Comparison of ENCODE assay signal across 22 cellular contexts in the genomic region with DNA sequence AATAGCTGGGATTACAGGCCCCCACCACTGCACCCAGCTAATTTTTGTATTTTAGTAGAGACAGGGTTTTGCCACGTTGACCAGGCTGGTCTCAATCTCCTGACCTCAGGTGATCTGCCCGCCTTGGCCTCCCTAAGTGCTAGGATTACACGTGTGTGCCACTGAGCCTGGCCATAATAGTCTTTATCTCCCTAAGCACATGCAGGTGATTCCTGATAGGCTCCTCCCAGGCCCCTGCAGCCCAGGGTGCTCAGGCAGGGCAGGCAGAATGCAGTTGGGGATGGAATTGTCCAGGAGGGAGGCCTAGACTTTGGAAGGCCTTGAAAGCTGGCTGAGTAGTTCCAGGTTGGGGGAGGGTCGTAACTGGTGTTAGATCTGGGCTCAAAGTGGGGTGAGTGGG. TPM values are rescaled to one million over a fixed set of nuclear protein-coding genes. Genes with fewer than 3 reads are reported as not detected.
DNase-seq lines count a peak whose midpoint lies in the region; ATAC-seq and TF ChIP-seq lines count a peak whose summit lies in the region.
"Had no signal": no experiment of that assay in that cellular context is flagged by ENCODE, and none has a peak within 500 bp of the region (broad histone marks: within the 10 kb centered on the region; RNA-seq: fewer than 3 reads in every experiment).

No MANE protein-coding gene starts in this region.

- no peak overlapping the region for H3K4me3 Mint-ChIP-seq in activated CD8-positive, alpha-beta T cell treated with anti-CD3 and anti-CD28 coated beads for 36 hours
- no peak overlapping the region for H3K4me3 Mint-ChIP-seq in activated CD8-positive, alpha-beta T cell treated with anti-CD3 and anti-CD28 coated beads, Interleukin-2, amount 10 ng/mL, durations not matched to agents 7 days and 5 days
- H3K4me3 Mint-ChIP-seq in HFFc6 (no peak overlapping the region), WTC11 (no peak overlapping the region)
- H3K4me3 Mint-ChIP-seq in naive thymus-derived CD4-positive, alpha-beta T cell, result no peak overlapping the region

- H3K27me3 Mint-ChIP-seq in activated CD8-positive, alpha-beta T cell treated with anti-CD3 and anti-CD28 coated beads for 36 hours, result no peaks in the 10 kb centered on the region
- H3K27me3 Mint-ChIP-seq in activated CD8-positive, alpha-beta T cell treated with anti-CD3 and anti-CD28 coated beads, Interleukin-2, amount 10 ng/mL, durations not matched to agents 7 days and 5 days (ENCODE audit: low read depth), result no peaks in the 10 kb centered on the region
- no peaks in the 10 kb centered on the region; the same call in 1 of the 2 replicates for H3K27me3 Mint-ChIP-seq in HFFc6 (ENCODE audit: insufficient read depth)
- no peaks in the 10 kb centered on the region for H3K27me3 Mint-ChIP-seq in naive thymus-derived CD4-positive, alpha-beta T cell
- no peaks in the 10 kb centered on the region for H3K27me3 Mint-ChIP-seq in WTC11 (ENCODE audit: low read depth)

- no peak for ATAC-seq in activated CD8-positive, alpha-beta T cell treated with anti-CD3 and anti-CD28 coated beads for 36 hours
- no peak for ATAC-seq in activated CD8-positive, alpha-beta T cell treated with anti-CD3 and anti-CD28 coated beads, Interleukin-2, amount 10 ng/mL, durations not matched to agents 7 days and 5 days
- ATAC-seq in naive thymus-derived CD4-positive, alpha-beta T cell, result no peak
- ATAC-seq in WTC11, result no peak
- ATAC-seq: activated CD4-positive, CD25-positive, alpha-beta regulatory T cell treated with anti-CD3 and anti-CD28 coated beads, Interleukin-2, amount 50 U/mL, for 24 hours; heart right ventricle had no signal

- peak overlapping the region; percentile 12 for H3K27ac Mint-ChIP-seq in activated CD8-positive, alpha-beta T cell treated with anti-CD3 and anti-CD28 coated beads for 36 hours
- no peak overlapping the region for H3K27ac Mint-ChIP-seq in activated CD8-positive, alpha-beta T cell treated with anti-CD3 and anti-CD28 coated beads, Interleukin-2, amount 10 ng/mL, durations not matched to agents 7 days and 5 days
- H3K27ac Mint-ChIP-seq in HFFc6, result peak overlapping the region; percentile 63; the same call in 1 of the 2 replicates
- H3K27ac Mint-ChIP-seq in naive thymus-derived CD4-positive, alpha-beta T cell, result peak overlapping the region in 5 of 9 donors; percentile 25 to 68 (median 33)
- H3K27ac Mint-ChIP-seq in WTC11, result no peak overlapping the region

- no peak for DNase-seq in activated CD8-positive, alpha-beta T cell treated with anti-CD3 and anti-CD28 coated beads for 36 hours
- DNase-seq in activated CD8-positive, alpha-beta T cell treated with anti-CD3 and anti-CD28 coated beads, Interleukin-2, amount 10 ng/mL, durations not matched to agents 7 days and 5 days, result no peak
- DNase-seq in HFFc6, result no peak
- no peak for DNase-seq in naive thymus-derived CD4-positive, alpha-beta T cell
- no peak for DNase-seq in WTC11 (ENCODE audit: low spot score)
- DNase-seq in NCI-H2029 treated with DMSO at 0.1 percent for 48 hours (lab: John Stamatoyannopoulos, UW), result no peak
- DNase-seq: activated naive CD4-positive, alpha-beta T cell; AML-193; effector CD8-positive, alpha-beta T cell; foreskin fibroblast; GF-D8; GOT3; heart right ventricle; KG1; NCI-H1436 treated with DMSO at 0.1 percent for 48 hours; NCI-H510A; NK-92 treated with Interleukin-12 subunit alpha and Interleukin-12 subunit beta, amount 100 ng/mL, for 24 hours; PC-9; SHP77 treated with DMSO at 0.1 percent for 48 hours; upper lobe of left lung had no signal

- CTCF ChIA-PET in activated CD8-positive, alpha-beta T cell treated with anti-CD3 and anti-CD28 coated beads for 36 hours (lab: Charles Lee), result interaction anchor here (0.6 to 1.9 kb wide), 4 partner anchors 9 to 16 kb away, joined by 3 to 6 read pairs (median 4); no protein-coding TSS in a partner anchor
- CTCF ChIA-PET in activated CD8-positive, alpha-beta T cell treated with anti-CD3 and anti-CD28 coated beads, Interleukin-2, amount 10 ng/mL, durations not matched to agents 7 days and 5 days (lab: Charles Lee), result interaction anchor here (1.2 kb wide), 1 partner anchor 68 kb away, joined by 3 read pairs; no protein-coding TSS in a partner anchor
- CTCF ChIA-PET in naive thymus-derived CD4-positive, alpha-beta T cell (lab: Charles Lee), result interaction anchor here (1.1 to 1.6 kb wide), 3 partner anchors 13 to 93 kb away, joined by 3 to 6 read pairs (median 5); no protein-coding TSS in a partner anchor
- CTCF ChIA-PET in WTC11 (lab: Charles Lee), result no interaction called here

- intact Hi-C loops in activated CD8-positive, alpha-beta T cell treated with anti-CD3 and anti-CD28 coated beads for 36 hours (cut with micrococcal nuclease), result no loop called here
- intact Hi-C loops in naive thymus-derived CD4-positive, alpha-beta T cell (cut with micrococcal nuclease), result no loop called here

- peaks cover 8 to 95% (median 19%) of the 10 kb centered on the region in 3 experiments for H3K36me3 ChIP-seq in naive thymus-derived CD4-positive, alpha-beta T cell (ENCODE audit: control insufficient read depth in 2 of 3, insufficient read depth in 3 of 3, low read length in 3 of 3)

- H3K4me3 ChIP-seq in naive thymus-derived CD4-positive, alpha-beta T cell (ENCODE audit: low read length), result no peak overlapping the region
- H3K4me3 ChIP-seq: heart right ventricle, PC-9, upper lobe of left lung had no signal

- H3K4me1 ChIP-seq in naive thymus-derived CD4-positive, alpha-beta T cell (ENCODE audit: control insufficient read depth in 2 of 2, insufficient read depth in 2 of 2, low read length in 2 of 2), result no peaks in the 10 kb centered on the region
- H3K4me1 ChIP-seq: upper lobe of left lung had no signal

- no peaks in the 10 kb centered on the region for H3K9me3 Mint-ChIP-seq in activated CD8-positive, alpha-beta T cell treated with anti-CD3 and anti-CD28 coated beads for 36 hours
- no peaks in the 10 kb centered on the region for H3K9me3 Mint-ChIP-seq in activated CD8-positive, alpha-beta T cell treated with anti-CD3 and anti-CD28 coated beads, Interleukin-2, amount 10 ng/mL, durations not matched to agents 7 days and 5 days (ENCODE audit: insufficient read depth)
- H3K9me3 Mint-ChIP-seq in HFFc6 (no peaks in the 10 kb centered on the region), WTC11 (no peaks in the 10 kb centered on the region)
- H3K9me3 Mint-ChIP-seq in naive thymus-derived CD4-positive, alpha-beta T cell, result no peaks in the 10 kb centered on the region

- H3K27me3 ChIP-seq in naive thymus-derived CD4-positive, alpha-beta T cell (ENCODE audit: control insufficient read depth in 2 of 2, insufficient read depth in 2 of 2, low read length in 2 of 2), result no peaks in the 10 kb centered on the region
- H3K27me3 ChIP-seq: heart right ventricle, neutrophil, upper lobe of left lung had no signal

- no peak for TF ChIP-seq CTCF in activated CD8-positive, alpha-beta T cell treated with anti-CD3 and anti-CD28 coated beads for 36 hours (IDR thresholded peaks at IDR 0.05)
- TF ChIP-seq CTCF in HFFc6 (IDR thresholded peaks at IDR 0.05), result no peak
- TF ChIP-seq CTCF in WTC11 (IDR thresholded peaks at IDR 0.05), result no peak

- POLR2A ChIA-PET in activated CD8-positive, alpha-beta T cell treated with anti-CD3 and anti-CD28 coated beads for 36 hours (lab: Charles Lee), result interaction anchor here (0.8 to 17.2 kb wide), 2 partner anchors 8 to 11 kb away, joined by 4 to 195 read pairs; a partner anchor contains a TSS
- POLR2A ChIA-PET in activated CD8-positive, alpha-beta T cell treated with anti-CD3 and anti-CD28 coated beads, Interleukin-2, amount 10 ng/mL, durations not matched to agents 7 days and 5 days (lab: Charles Lee), result interaction anchor here (1.1 to 1.2 kb wide), 2 partner anchors 10 to 51 kb away, joined by 3 read pairs; no protein-coding TSS in a partner anchor
- POLR2A ChIA-PET in naive thymus-derived CD4-positive, alpha-beta T cell (lab: Charles Lee), result interaction anchor here (1.5 kb wide), 1 partner anchor 13 kb away, joined by 4 read pairs; no protein-coding TSS in a partner anchor
- POLR2A ChIA-PET in WTC11 (lab: Charles Lee), result no interaction called here

- no peak overlapping the region for H3K27ac ChIP-seq in naive thymus-derived CD4-positive, alpha-beta T cell (ENCODE audit: low read depth, low read length)
- H3K27ac ChIP-seq: heart right ventricle, PC-9, upper lobe of left lung had no signal

- H3K9me3 ChIP-seq in naive thymus-derived CD4-positive, alpha-beta T cell (ENCODE audit: control insufficient read depth in 2 of 3, low read length in 3 of 3), result no peaks in the 10 kb centered on the region
- H3K9me3 ChIP-seq: heart right ventricle, neutrophil, upper lobe of left lung had no signal

- H3K36me3 Mint-ChIP-seq in activated CD8-positive, alpha-beta T cell treated with anti-CD3 and anti-CD28 coated beads for 36 hours (ENCODE audit: low read depth), result peaks cover 50% of the 10 kb centered on the region
- H3K36me3 Mint-ChIP-seq in activated CD8-positive, alpha-beta T cell treated with anti-CD3 and anti-CD28 coated beads, Interleukin-2, amount 10 ng/mL, durations not matched to agents 7 days and 5 days (ENCODE audit: low read depth), result peaks cover 70% of the 10 kb centered on the region
- H3K36me3 Mint-ChIP-seq in HFFc6 (ENCODE audit: low read depth), result peaks cover 23% of the 10 kb centered on the region
- peaks cover 3 to 37% (median 15%) of the 10 kb centered on the region in 5 donors for H3K36me3 Mint-ChIP-seq in naive thymus-derived CD4-positive, alpha-beta T cell
- peaks cover 56% of the 10 kb centered on the region for H3K36me3 Mint-ChIP-seq in WTC11

- H3K4me1 Mint-ChIP-seq in activated CD8-positive, alpha-beta T cell treated with anti-CD3 and anti-CD28 coated beads for 36 hours (ENCODE audit: low read depth), result peaks cover 26% of the 10 kb centered on the region
- H3K4me1 Mint-ChIP-seq in activated CD8-positive, alpha-beta T cell treated with anti-CD3 and anti-CD28 coated beads, Interleukin-2, amount 10 ng/mL, durations not matched to agents 7 days and 5 days (ENCODE audit: low read depth), result peaks cover 7% of the 10 kb centered on the region
- H3K4me1 Mint-ChIP-seq in HFFc6 (ENCODE audit: low read depth) (peaks cover 28% of the 10 kb centered on the region), WTC11 (0 out of 2 replicates have a peak, but pooled peaks cover 3% of the 10 kb centered on the region)
- H3K4me1 Mint-ChIP-seq in naive thymus-derived CD4-positive, alpha-beta T cell, result peaks cover 13 to 35% (median 21%) of the 10 kb centered on the region in 7 donors

RNA-seq across cellular contexts. Expression of a gene that starts 8.5 kb away (rescaled TPM):
- total RNA-seq in activated CD8-positive, alpha-beta T cell treated with anti-CD3 and anti-CD28 coated beads for 36 hours, result 10 to 100 TPM; 12.0 to 12.3 TPM
- total RNA-seq in activated CD8-positive, alpha-beta T cell treated with anti-CD3 and anti-CD28 coated beads, Interleukin-2, amount 10 ng/mL, durations not matched to agents 7 days and 5 days, result 10 to 100 TPM; 19.5 to 21.5 TPM
- 10 to 100 TPM; 14.0 to 18.2 (median 16.1) TPM for total RNA-seq in HFFc6 (2021; fragmentation: NEBNext Ultra II Directional; extraction: Animal tissue kit (Norgen Biotek cat#: 25700))
- total RNA-seq in naive thymus-derived CD4-positive, alpha-beta T cell, result 10 to 100 TPM in 4 of 5 experiments, 1 to 10 TPM in 1; 8.6 to 25.2 (median 22.7) TPM
- polyA plus RNA-seq in naive thymus-derived CD4-positive, alpha-beta T cell, result 10 to 100 TPM in 1 of 2 donors, 1 to 10 TPM in 1; 4.0 to 11.8 TPM
- 16.1 to 18.3 TPM (median 16.4 TPM) in 3 replicates for total RNA-seq in WTC11 (2021)

RNA-seq across cellular contexts. Expression of a gene that starts 11.2 kb away (rescaled TPM):
- total RNA-seq in activated CD8-positive, alpha-beta T cell treated with anti-CD3 and anti-CD28 coated beads for 36 hours, result 10 to 100 TPM; 21.7 to 22.5 TPM
- 10 to 100 TPM; 31.8 to 36.0 TPM for total RNA-seq in activated CD8-positive, alpha-beta T cell treated with anti-CD3 and anti-CD28 coated beads, Interleukin-2, amount 10 ng/mL, durations not matched to agents 7 days and 5 days
- total RNA-seq in HFFc6 (2021; fragmentation: NEBNext Ultra II Directional; extraction: Animal tissue kit (Norgen Biotek cat#: 25700)), result 10 to 100 TPM; 19.2 to 24.9 (median 20.2) TPM
- total RNA-seq in naive thymus-derived CD4-positive, alpha-beta T cell, result 100 to 1,000 TPM in 1 of 5 experiments, 10 to 100 TPM in 4; 47.9 to 104 (median 65.8) TPM
- 100 to 1,000 TPM; 132 to 208 TPM for polyA plus RNA-seq in naive thymus-derived CD4-positive, alpha-beta T cell
- total RNA-seq in WTC11 (2021), result 37.7 to 42.0 TPM (median 39.2 TPM) in 3 replicates

RNA-seq across cellular contexts. Expression of a gene that starts 13.8 kb away (rescaled TPM):
- 10 to 100 TPM; 30.5 to 31.7 TPM for total RNA-seq in activated CD8-positive, alpha-beta T cell treated with anti-CD3 and anti-CD28 coated beads for 36 hours
- total RNA-seq in activated CD8-positive, alpha-beta T cell treated with anti-CD3 and anti-CD28 coated beads, Interleukin-2, amount 10 ng/mL, durations not matched to agents 7 days and 5 days, result 10 to 100 TPM; 48.2 to 49.0 TPM
- 10 to 100 TPM; 36.3 to 45.5 (median 43.1) TPM for total RNA-seq in HFFc6 (2021; fragmentation: NEBNext Ultra II Directional; extraction: Animal tissue kit (Norgen Biotek cat#: 25700))
- 10 to 100 TPM; 19.6 to 52.0 (median 33.0) TPM for total RNA-seq in naive thymus-derived CD4-positive, alpha-beta T cell
- 10 to 100 TPM; 11.4 to 19.6 TPM for polyA plus RNA-seq in naive thymus-derived CD4-positive, alpha-beta T cell
- total RNA-seq in WTC11 (2021), result 49.8 to 50.8 TPM (median 49.9 TPM) in 3 replicates

RNA-seq across cellular contexts. Expression of a gene that starts 26.3 kb away (rescaled TPM):
- total RNA-seq in activated CD8-positive, alpha-beta T cell treated with anti-CD3 and anti-CD28 coated beads for 36 hours, result 10 to 100 TPM; 60.0 to 69.2 TPM
- total RNA-seq in activated CD8-positive, alpha-beta T cell treated with anti-CD3 and anti-CD28 coated beads, Interleukin-2, amount 10 ng/mL, durations not matched to agents 7 days and 5 days, result 10 to 100 TPM; 49.9 to 54.5 TPM
- 10 to 100 TPM; 74.7 to 87.8 (median 78.8) TPM for total RNA-seq in HFFc6 (2021; fragmentation: NEBNext Ultra II Directional; extraction: Animal tissue kit (Norgen Biotek cat#: 25700))
- total RNA-seq in naive thymus-derived CD4-positive, alpha-beta T cell, result 100 to 1,000 TPM in 1 of 5 experiments, 10 to 100 TPM in 4; 42.5 to 105 (median 51.8) TPM
- 10 to 100 TPM in 1 of 2 donors, 1 to 10 TPM in 1; 2.8 to 10.8 TPM for polyA plus RNA-seq in naive thymus-derived CD4-positive, alpha-beta T cell
- total RNA-seq in WTC11 (2021), result 65.4 to 67.6 TPM (median 65.9 TPM) in 3 replicates

RNA-seq across cellular contexts. Expression of a gene that starts 40.4 kb away (rescaled TPM):
- 10 to 100 TPM; 60.7 to 65.6 TPM for total RNA-seq in activated CD8-positive, alpha-beta T cell treated with anti-CD3 and anti-CD28 coated beads for 36 hours
- 10 to 100 TPM; 73.1 to 83.8 TPM for total RNA-seq in activated CD8-positive, alpha-beta T cell treated with anti-CD3 and anti-CD28 coated beads, Interleukin-2, amount 10 ng/mL, durations not matched to agents 7 days and 5 days
- 10 to 100 TPM; 67.6 to 75.4 (median 73.7) TPM for total RNA-seq in HFFc6 (2021; fragmentation: NEBNext Ultra II Directional; extraction: Animal tissue kit (Norgen Biotek cat#: 25700))
- 100 to 1,000 TPM in 3 of 5 experiments, 10 to 100 TPM in 2; 90.4 to 134 (median 102) TPM for total RNA-seq in naive thymus-derived CD4-positive, alpha-beta T cell
- polyA plus RNA-seq in naive thymus-derived CD4-positive, alpha-beta T cell, result 1 to 10 TPM; 1.5 to 2.6 TPM
- 53.0 to 58.5 TPM (median 55.8 TPM) in 3 replicates for total RNA-seq in WTC11 (2021)

Comparison
In these comparisons a context has a peak if more than half of its experiments do, and no peak if none do; other contexts are left out.
1. H3K27ac Mint-ChIP-seq: peak in activated CD8-positive, alpha-beta T cell treated with anti-CD3 and anti-CD28 coated beads for 36 hours (single experiment), HFFc6 (single experiment) and naive thymus-derived CD4-positive, alpha-beta T cell (5 of 9); none in activated CD8-positive, alpha-beta T cell treated with anti-CD3 and anti-CD28 coated beads, Interleukin-2, amount 10 ng/mL, durations not matched to agents 7 days and 5 days (single experiment) and WTC11 (single experiment).